In the genomic region with DNA sequence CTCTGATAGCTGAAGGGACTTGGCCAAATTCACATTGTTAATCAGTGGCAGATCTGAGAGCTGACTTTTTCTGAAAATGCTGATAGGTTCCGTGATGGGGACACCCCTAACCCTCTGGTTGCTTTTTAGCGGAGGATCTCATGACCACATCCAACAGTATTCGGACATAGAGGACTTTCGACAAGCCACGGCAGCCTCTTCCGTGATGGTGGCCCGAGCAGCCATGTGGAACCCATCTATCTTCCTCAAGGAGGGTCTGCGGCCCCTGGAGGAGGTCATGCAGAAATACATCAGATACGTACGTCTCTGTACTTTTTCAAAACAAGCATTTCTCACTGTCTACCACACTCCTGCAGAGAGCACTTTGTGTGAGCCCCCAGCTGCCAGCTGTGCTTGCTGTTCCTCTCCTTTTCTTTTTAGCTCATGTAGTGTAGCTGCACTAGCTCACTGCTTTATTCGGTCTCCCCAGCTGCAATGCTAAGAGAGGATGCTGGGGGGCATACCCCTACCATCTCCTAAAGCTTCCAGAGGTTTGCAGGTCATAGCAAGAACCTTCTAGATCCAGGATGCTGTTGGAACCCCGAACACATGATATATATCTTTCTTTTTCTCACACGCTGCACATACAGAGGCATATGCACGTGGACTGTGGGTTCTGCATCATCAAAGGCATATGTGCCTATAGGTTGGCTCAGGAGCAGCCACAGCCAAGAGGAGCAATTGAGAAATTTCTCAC, we compare ENCODE assay signal across 13 cellular contexts. TPM values are rescaled to one million over a fixed set of nuclear protein-coding genes. Genes with fewer than 3 reads are reported as not detected.
DNase-seq lines count a peak whose midpoint lies in the region; ATAC-seq and TF ChIP-seq lines count a peak whose summit lies in the region.
"Had no signal": no experiment of that assay in that cellular context is flagged by ENCODE, and none has a peak within 500 bp of the region (broad histone marks: within the 10 kb centered on the region; RNA-seq: fewer than 3 reads in every experiment).

No MANE protein-coding gene starts in this region.

- POLR2A ChIA-PET in GM10248 (lab: Yijun Ruan, JAX): interaction anchor here (0.6 to 1.2 kb wide), 2 partner anchors 14 to 509 kb away, joined by 3 to 5 read pairs; partner anchors contain the start of gene NFATC3
- POLR2A ChIA-PET in naive thymus-derived CD8-positive, alpha-beta T cell (lab: Charles Lee): interaction anchor here (0.6 to 16.5 kb wide), 8 partner anchors 9 to 227 kb away, joined by 3 to 406 read pairs (median 4); partner anchors contain the start of genes NFATC3 and PSMB10

- H3K27me3 Mint-ChIP-seq in naive thymus-derived CD8-positive, alpha-beta T cell: no peaks in the 10 kb centered on the region

- no peak overlapping the region for H3K4me3 ChIP-seq in SJCRH30

- peaks cover 0 to 18% (median 0%) of the 10 kb centered on the region in 3 donors for H3K36me3 Mint-ChIP-seq in naive thymus-derived CD8-positive, alpha-beta T cell

- H3K27ac ChIP-seq in SJCRH30: peak overlapping the region; percentile 70

- H3K27me3 ChIP-seq in SJCRH30: no peaks in the 10 kb centered on the region

- peak overlapping the region; percentile 33 to 78 (median 66) for H3K4me3 Mint-ChIP-seq in naive thymus-derived CD8-positive, alpha-beta T cell

- TF ChIP-seq CTCF in GM10248 (IDR thresholded peaks at IDR 0.05; ENCODE audit: control extremely low read depth, extremely low read depth, low read depth, missing control alignments): no peak
- no peak for TF ChIP-seq CTCF in GM20000 (IDR thresholded peaks at IDR 0.05; ENCODE audit: extremely low read depth, missing control alignments)

- no peaks in the 10 kb centered on the region for H3K9me3 ChIP-seq in SJCRH30 (replicated peaks)

- peaks cover 41% of the 10 kb centered on the region for H3K4me1 ChIP-seq in SJCRH30

- CTCF ChIA-PET in GM10248 (lab: Yijun Ruan, JAX): interaction anchor here (0.8 to 4.3 kb wide), 13 partner anchors 10 to 258 kb away, joined by 3 to 22 read pairs (median 5); partner anchors contain the start of gene NFATC3

- peaks cover 43 to 90% (median 87%) of the 10 kb centered on the region in 4 donors for H3K4me1 Mint-ChIP-seq in naive thymus-derived CD8-positive, alpha-beta T cell

- H3K27ac Mint-ChIP-seq in naive thymus-derived CD8-positive, alpha-beta T cell: peak overlapping the region; percentile 70 to 95 (median 86)

- ATAC-seq in naive thymus-derived CD8-positive, alpha-beta T cell: peak; percentile 20 to 26
- ATAC-seq in HG02938 (IDR thresholded peaks at IDR 0.05; ENCODE audit: unreplicated experiment): no peak

- peak; percentile 62 for DNase-seq in GM10248 (ENCODE audit: extremely low spot score)
- DNase-seq in GM20000 (ENCODE audit: low spot score): peak; percentile 54
- DNase-seq in SJCRH30: no peak
- peak in 4 of 10 donors; percentile 22 to 71 (median 44) for DNase-seq in naive thymus-derived CD8-positive, alpha-beta T cell
- no peak for DNase-seq in H4 (ENCODE audit: low spot score)
- no peak for DNase-seq in NCI-H2029 treated with DMSO at 0.1 percent for 48 hours (lab: John Stamatoyannopoulos, UW)
- no peak for DNase-seq in NCI-H510A (lab: John Stamatoyannopoulos, UW)
- DNase-seq: foreskin melanocyte, KBM-7, mammary epithelial cell, NCI-H524 had no signal

- H3K36me3 ChIP-seq in SJCRH30: no peaks in the 10 kb centered on the region

- no peaks in the 10 kb centered on the region for H3K9me3 Mint-ChIP-seq in naive thymus-derived CD8-positive, alpha-beta T cell

RNA-seq across cellular contexts. Expression of gene NFATC3, which starts 14.2 kb away (rescaled TPM):
- 52.7 and 53.9 TPM in 2 replicates for total RNA-seq in SJCRH30 (2014; rRNA removed; shearing (Covaris generic))
- total RNA-seq in naive thymus-derived CD8-positive, alpha-beta T cell: 100 to 1,000 TPM; 156 to 162 TPM
- 100 to 1,000 TPM in 1 of 3 donors, 10 to 100 TPM in 2; 85.2 to 102 (median 86.6) TPM for polyA plus RNA-seq in naive thymus-derived CD8-positive, alpha-beta T cell
- total RNA-seq in H4 (2014; rRNA removed; shearing (Covaris generic)): 22.3 and 24.9 TPM in 2 replicates

RNA-seq across cellular contexts. Expression of gene DUS2, which starts 47.9 kb away (rescaled TPM):
- total RNA-seq in SJCRH30 (2014; rRNA removed; shearing (Covaris generic)): 8.6 and 9.0 TPM in 2 replicates
- 10 to 100 TPM; 18.2 to 21.1 TPM for total RNA-seq in naive thymus-derived CD8-positive, alpha-beta T cell
- polyA plus RNA-seq in naive thymus-derived CD8-positive, alpha-beta T cell: 10 to 100 TPM in 2 of 3 donors, 1 to 10 TPM in 1; 6.4 to 13.1 (median 10.5) TPM
- 23.6 and 25.3 TPM in 2 replicates for total RNA-seq in H4 (2014; rRNA removed; shearing (Covaris generic))

RNA-seq across cellular contexts. Expression of gene DDX28, which starts 47.9 kb away (rescaled TPM):
- 9.4 and 9.9 TPM in 2 replicates for total RNA-seq in SJCRH30 (2014; rRNA removed; shearing (Covaris generic))
- 10 to 100 TPM; 25.0 to 26.2 TPM for total RNA-seq in naive thymus-derived CD8-positive, alpha-beta T cell
- 10 to 100 TPM; 49.7 to 60.6 (median 53.9) TPM for polyA plus RNA-seq in naive thymus-derived CD8-positive, alpha-beta T cell
- total RNA-seq in H4 (2014; rRNA removed; shearing (Covaris generic)): 15.1 and 19.6 TPM in 2 replicates

RNA-seq across cellular contexts. Expression of gene DPEP2NB, which starts 55.3 kb away (rescaled TPM):
- total RNA-seq in SJCRH30 (2014; rRNA removed; shearing (Covaris generic)): not detected in 2 replicates
- total RNA-seq in naive thymus-derived CD8-positive, alpha-beta T cell: not detected
- polyA plus RNA-seq in naive thymus-derived CD8-positive, alpha-beta T cell: not detected
- not detected in 2 replicates for total RNA-seq in H4 (2014; rRNA removed; shearing (Covaris generic))
- total RNA-seq: mammary epithelial cell, sciatic nerve had no signal
- polyA plus RNA-seq: mammary epithelial cell had no signal

Comparison
In these comparisons a context has a peak if more than half of its experiments do, and no peak if none do; other contexts are left out.
1. DNase-seq: peak in GM10248 (single experiment) and GM20000 (single experiment); none in SJCRH30 (0 of 2), H4 (single experiment), NCI-H2029 treated with DMSO at 0.1 percent for 48 hours (single experiment) and NCI-H510A (single experiment).